Comparison of ENCODE assay signal across 9 cellular contexts in the genomic region with DNA sequence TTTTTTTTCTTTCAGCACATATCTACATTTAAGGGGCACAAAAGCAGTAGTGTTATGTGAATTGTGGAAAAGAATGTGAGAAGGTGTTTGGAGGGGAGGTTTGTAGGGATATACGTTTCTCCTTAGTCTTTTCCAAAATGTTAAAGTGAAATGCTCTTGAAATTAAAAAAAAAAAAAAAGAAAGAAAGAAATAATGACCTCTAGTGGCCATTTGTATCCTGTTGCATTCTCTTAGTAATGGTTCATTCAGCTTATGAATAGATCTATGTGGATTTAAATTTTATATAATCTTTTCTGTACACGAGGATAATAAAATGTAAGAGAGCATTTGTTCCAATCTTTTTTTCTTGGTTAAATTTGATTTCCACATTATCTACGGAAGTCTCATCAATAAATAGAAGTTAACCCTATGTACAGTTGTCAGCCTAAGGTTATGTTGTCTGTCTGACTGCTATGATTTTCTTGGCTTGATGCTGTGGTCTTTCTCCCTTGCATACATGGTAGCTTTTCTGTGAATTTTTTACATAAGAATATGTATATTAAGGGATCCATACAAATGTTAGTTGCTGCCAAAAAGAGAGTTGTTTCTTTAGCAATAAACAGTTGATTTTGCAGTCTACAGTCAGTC. TPM values are rescaled to one million over a fixed set of nuclear protein-coding genes. Genes with fewer than 3 reads are reported as not detected.
A peak's percentile ranks its signal among the peaks of the same experiment; 100 is the strongest.
DNase-seq lines count a peak whose midpoint lies in the region; ATAC-seq, FAIRE-seq and TF ChIP-seq lines count a peak whose summit lies in the region.
"Had no signal": no experiment of that assay in that cellular context is flagged by ENCODE, and none has a peak within 500 bp of the region (broad histone marks: within the 10 kb centered on the region; RNA-seq: fewer than 3 reads in every experiment).

No MANE protein-coding gene starts in this region.

- peak; percentile 40 for TF ChIP-seq CTCF in AG09309 (IDR thresholded peaks at IDR 0.05; ENCODE audit: control insufficient read depth, insufficient read depth, low read depth, low read length, missing control alignments)
- peak; percentile 88 for TF ChIP-seq CTCF in HFFc6 (IDR thresholded peaks at IDR 0.05)
- peak; percentile 73 for TF ChIP-seq CTCF in upper lobe of right lung (IDR thresholded peaks at IDR 0.05)

- H3K36me3 Mint-ChIP-seq in HFFc6 (ENCODE audit: low read depth) = no peaks in the 10 kb centered on the region

- peaks cover 4% of the 10 kb centered on the region for H3K4me1 ChIP-seq in upper lobe of right lung

- H3K27me3 Mint-ChIP-seq in HFFc6 (ENCODE audit: insufficient read depth) = no peaks in the 10 kb centered on the region

- peak; percentile 43 for ATAC-seq in left ventricle myocardium superior
- no peak for ATAC-seq in upper lobe of right lung
- no peak for ATAC-seq in GM18909 (IDR thresholded peaks at IDR 0.05; ENCODE audit: poor library complexity, unreplicated experiment)
- no peak for ATAC-seq in GM18861 (IDR thresholded peaks at IDR 0.05; ENCODE audit: unreplicated experiment)

- intact Hi-C loops in left ventricle myocardium superior (cut with micrococcal nuclease) (no loop called here), upper lobe of right lung (cut with DNase I) (no loop called here)

- no peak overlapping the region for H3K27ac Mint-ChIP-seq in HFFc6

- H3K4me3 Mint-ChIP-seq in HFFc6 = no peak overlapping the region

- DNase-seq in AG09309 (ENCODE audit: low read depth) (no peak), HFFc6 (no peak), left ventricle myocardium superior (no peak), upper lobe of right lung (no peak), G401 (ENCODE audit: low spot score) (no peak)

- FAIRE-seq in TTC549 (lab: Jason Lieb, UNC) = peak; percentile 83

- H3K36me3 ChIP-seq in upper lobe of right lung = no peaks in the 10 kb centered on the region

- no peaks in the 10 kb centered on the region for H3K9me3 ChIP-seq in upper lobe of right lung

- no peaks in the 10 kb centered on the region for H3K9me3 Mint-ChIP-seq in HFFc6

- no peak overlapping the region for H3K4me3 ChIP-seq in AG09309 (ENCODE audit: control insufficient read depth, low read depth, low read length)
- peak overlapping the region; percentile 32 for H3K4me3 ChIP-seq in upper lobe of right lung

- H3K4me1 Mint-ChIP-seq in HFFc6 (ENCODE audit: low read depth) = peaks cover 8% of the 10 kb centered on the region

- H3K27me3 ChIP-seq in upper lobe of right lung = no peaks in the 10 kb centered on the region

- H3K27ac ChIP-seq in upper lobe of right lung = no peak overlapping the region

- in situ Hi-C loops in G401 (cut with HindIII; ENCODE audit: low sequenced_read_pairs) = no loop called here

RNA-seq across cellular contexts. Expression of gene P2RY13, which starts 1.7 kb away (rescaled TPM):
- not detected for total RNA-seq in HFFc6 (2021; fragmentation: NEBNext Ultra II Directional; extraction: Animal tissue kit (Norgen Biotek cat#: 25700))
- 1.2 TPM for total RNA-seq in left ventricle myocardium superior
- 8.2 TPM for total RNA-seq in upper lobe of right lung
- total RNA-seq in G401 (2014; rRNA removed; shearing (Covaris generic)) = not detected in 2 replicates

RNA-seq across cellular contexts. Expression of gene GPR87, which starts 11.1 kb away (rescaled TPM):
- total RNA-seq in HFFc6 (2021; fragmentation: NEBNext Ultra II Directional; extraction: Animal tissue kit (Norgen Biotek cat#: 25700)) = not detected
- not detected for total RNA-seq in left ventricle myocardium superior
- total RNA-seq in upper lobe of right lung = 0.67 TPM
- 0.20 TPM in 1 of 2 replicates, not detected in the other for total RNA-seq in G401 (2014; rRNA removed; shearing (Covaris generic))
- total RNA-seq: subcutaneous adipose tissue had no signal

RNA-seq across cellular contexts. Expression of gene P2RY14, which starts 49.3 kb away (rescaled TPM):
- not detected for total RNA-seq in HFFc6 (2021; fragmentation: NEBNext Ultra II Directional; extraction: Animal tissue kit (Norgen Biotek cat#: 25700))
- total RNA-seq in left ventricle myocardium superior (4.4 TPM), upper lobe of right lung (7.2 TPM)
- total RNA-seq in G401 (2014; rRNA removed; shearing (Covaris generic)) = not detected in 2 replicates

RNA-seq across cellular contexts. Expression of gene P2RY12, which starts 56.9 kb away (rescaled TPM):
- total RNA-seq in HFFc6 (2021; fragmentation: NEBNext Ultra II Directional; extraction: Animal tissue kit (Norgen Biotek cat#: 25700)) = not detected
- total RNA-seq in left ventricle myocardium superior (1.0 TPM), upper lobe of right lung (3.1 TPM)
- not detected in 2 replicates for total RNA-seq in G401 (2014; rRNA removed; shearing (Covaris generic))
